ENCODE assay signal across 8 cellular contexts in genomic region chr3:99637381-99638111, GRCh38. TPM values are rescaled to one million over a fixed set of nuclear protein-coding genes. Genes with fewer than 3 reads are reported as not detected.
DNase-seq lines count a peak whose midpoint lies in the region; ATAC-seq and TF ChIP-seq lines count a peak whose summit lies in the region.

No MANE protein-coding gene starts in this region.

- H2BK120ac ChIP-seq in neuronal stem cell (ENCODE audit: low read depth, low read length), result no peak overlapping the region

- intact Hi-C loops in posterior vena cava (cut with DNase I), result loop anchor here (10.0 kb wide), 1 partner anchor 47 kb away; no protein-coding TSS in a partner anchor

- peak overlapping the region; percentile 78 for H2AFZ ChIP-seq in neuronal stem cell (ENCODE audit: low read length)

- H4K91ac ChIP-seq in neuronal stem cell (ENCODE audit: low read depth, low read length, poor library complexity), result no peak overlapping the region

- TF ChIP-seq CTCF in RWPE1 (conservative IDR thresholded peaks at IDR 0.05; ENCODE audit: low read depth) (no peak), fibroblast of mammary gland (conservative IDR thresholded peaks at IDR 0.05; ENCODE audit: control insufficient read depth, insufficient read depth, low read depth, low read length) (no peak)

- no peak overlapping the region for H4K8ac ChIP-seq in neuronal stem cell (ENCODE audit: low read depth, low read length)

- no peaks in the 10 kb centered on the region for H3K79me1 ChIP-seq in neuronal stem cell (ENCODE audit: low read depth, low read length)

- H3K27me3 ChIP-seq in neuronal stem cell (ENCODE audit: control insufficient read depth in 3 of 3, insufficient read depth in 3 of 3, low read depth in 1 of 3, low read length in 3 of 3), result peaks cover 0 to 26% (median 3%) of the 10 kb centered on the region in 3 experiments

- H2BK12ac ChIP-seq in neuronal stem cell (ENCODE audit: low read length), result no peak overlapping the region

- CTCF ChIA-PET in RWPE1 (lab: Yijun Ruan, JAX), result interaction anchor here (0.6 to 1.6 kb wide), 6 partner anchors 9 to 151 kb away, joined by 3 to 6 read pairs (median 4); no protein-coding TSS in a partner anchor

- H3K4me3 ChIP-seq in fibroblast of mammary gland (ENCODE audit: control insufficient read depth, low read depth, low read length) (peak overlapping the region; percentile 88), neuronal stem cell (ENCODE audit: low read length in 2 of 2) (peak overlapping the region; percentile 24 to 67)

- ATAC-seq in GM21737 (IDR thresholded peaks at IDR 0.05; ENCODE audit: unreplicated experiment), result no peak

- H3K4me2 ChIP-seq in neuronal stem cell (ENCODE audit: insufficient read depth, low read length, poor library complexity, severe bottlenecking), result peak overlapping the region; percentile 98

- peak; percentile 49 for DNase-seq in DMS53 (lab: John Stamatoyannopoulos, UW)
- peak; percentile 52 for DNase-seq in RWPE1 (ENCODE audit: low spot score)
- DNase-seq in fibroblast of mammary gland (ENCODE audit: low read depth), result peak; percentile 83
- peak; percentile 24 for DNase-seq in neuronal stem cell (ENCODE audit: low spot score)
- DNase-seq in NCI-H1092 (lab: John Stamatoyannopoulos, UW), result no peak
- DNase-seq in mucosa of gallbladder (ENCODE audit: low spot score), result no peak
- no peak for DNase-seq in posterior vena cava (ENCODE audit: low spot score)

- H3K18ac ChIP-seq in neuronal stem cell (ENCODE audit: low read length), result peak overlapping the region; percentile 18

- POLR2A ChIA-PET in RWPE1 (lab: Yijun Ruan, JAX; ENCODE audit: low non-redundant PET), result no interaction called here

- H3K27ac ChIP-seq in RWPE1 (peak overlapping the region; percentile 99), neuronal stem cell (replicated peaks; ENCODE audit: low read length) (no peak overlapping the region)

- no peak overlapping the region for H2BK5ac ChIP-seq in neuronal stem cell (ENCODE audit: low read length)

- no peak overlapping the region for H2AK5ac ChIP-seq in neuronal stem cell (ENCODE audit: low read depth, low read length)

- WGBS in neuronal stem cell (ENCODE audit: extremely low coverage in 2 of 2, insufficient read length in 2 of 2, insufficient replicate concordance in 1 of 2), 2 donors, result no CpG with 5 or more reads among the region's 22 CpGs

- H2BK15ac ChIP-seq in neuronal stem cell (ENCODE audit: low read length), result no peak overlapping the region

- H3K4ac ChIP-seq in neuronal stem cell (ENCODE audit: low read length), result no peak overlapping the region

- no peak overlapping the region for H3K23ac ChIP-seq in neuronal stem cell (ENCODE audit: low read depth, low read length, poor library complexity)

- H3K9me3 ChIP-seq in neuronal stem cell (replicated peaks in 1 of 2; ENCODE audit: control insufficient read depth in 2 of 2, insufficient read depth in 1 of 2, low read depth in 1 of 2, low read length in 2 of 2), result no peaks in the 10 kb centered on the region

- H3K4me1 ChIP-seq in neuronal stem cell (ENCODE audit: control insufficient read depth in 2 of 2, insufficient read depth in 1 of 2, low read depth in 1 of 2, low read length in 2 of 2), result peaks cover 6 to 7% of the 10 kb centered on the region in 2 donors

- no peaks in the 10 kb centered on the region for H3K36me3 ChIP-seq in neuronal stem cell (replicated peaks in 1 of 2; ENCODE audit: control insufficient read depth in 2 of 2, insufficient read depth in 2 of 2, low read length in 2 of 2)

- H3K14ac ChIP-seq in neuronal stem cell (ENCODE audit: low read length), result no peak overlapping the region

- peak overlapping the region; percentile 57 for H3K9ac ChIP-seq in neuronal stem cell (ENCODE audit: low read depth, low read length, poor library complexity)

RNA-seq across cellular contexts. Expression of gene COL8A1, which starts 0.8 kb away (rescaled TPM):
- polyA plus RNA-seq in neuronal stem cell (2013, experiment 1 of 2), result 0.10 TPM
- 0.07 TPM for polyA plus RNA-seq in neuronal stem cell (2013, experiment 2 of 2)
- total RNA-seq in mucosa of gallbladder, result 3.7 TPM
- total RNA-seq in posterior vena cava, result 100 to 1,000 TPM in 1 of 2 donors, 10 to 100 TPM in 1; 80.6 to 105 TPM

Comparison
In these comparisons a context has a peak if more than half of its experiments do, and no peak if none do; other contexts are left out.
1. DNase-seq: peak in DMS53 (single experiment), RWPE1 (single experiment), fibroblast of mammary gland (single experiment) and neuronal stem cell (single experiment); none in NCI-H1092 (single experiment), mucosa of gallbladder (single experiment) and posterior vena cava (single experiment).
2. RNA of gene COL8A1, which starts 0.8 kb away (total RNA-seq): 80.6 to 105 TPM in posterior vena cava; 3.7 TPM in mucosa of gallbladder (single experiment); every median in the first group is over 10 times any median in the second.